In the genomic region with DNA sequence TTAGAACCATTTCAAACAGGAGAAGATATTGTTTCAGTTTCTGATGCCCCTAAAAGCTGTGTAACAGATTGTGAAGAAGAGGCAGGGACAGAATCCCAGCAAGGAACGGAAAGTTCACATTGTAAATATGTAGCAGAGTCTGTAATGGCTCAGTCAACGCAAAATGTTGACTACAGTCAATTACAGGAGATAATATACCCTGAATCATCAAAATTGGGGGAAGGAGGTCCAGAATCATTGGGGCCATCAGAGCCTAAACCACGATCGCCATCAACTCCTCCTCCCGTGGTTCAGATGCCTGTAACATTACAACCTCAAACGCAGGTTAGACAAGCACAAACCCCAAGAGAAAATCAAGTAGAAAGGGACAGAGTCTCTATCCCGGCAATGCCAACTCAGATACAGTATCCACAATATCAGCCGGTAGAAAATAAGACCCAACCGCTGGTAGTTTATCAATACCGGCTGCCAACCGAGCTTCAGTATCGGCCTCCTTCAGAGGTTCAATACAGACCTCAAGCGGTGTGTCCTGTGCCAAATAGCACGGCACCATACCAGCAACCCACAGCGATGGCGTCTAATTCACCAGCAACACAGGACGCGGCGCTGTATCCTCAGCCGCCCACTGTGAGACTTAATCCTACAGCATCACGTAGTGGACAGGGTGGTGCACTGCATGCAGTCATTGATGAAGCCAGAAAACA, we compare ENCODE assay signal across 8 cellular contexts. TPM values are rescaled to one million over a fixed set of nuclear protein-coding genes. Genes with fewer than 3 reads are reported as not detected.
A peak's percentile ranks its signal among the peaks of the same experiment; 100 is the strongest.
DNase-seq lines count a peak whose midpoint lies in the region; ATAC-seq and TF ChIP-seq lines count a peak whose summit lies in the region.

No MANE protein-coding gene starts in this region.

- DNase-seq in COR-L47 (lab: John Stamatoyannopoulos, UW) (peak; percentile 70), HCEC 1CT (peak; percentile 56), NCI-H2029 (lab: John Stamatoyannopoulos, UW) (peak; percentile 70), UCSD-AML1 (lab: John Stamatoyannopoulos, UW; ENCODE audit: unreplicated experiment) (peak; percentile 79), body of pancreas (peak; percentile 81 to 89 (median 86)), immature natural killer cell (peak; percentile 66 to 74 (median 71)), spleen (peak; percentile 90)

- no peak overlapping the region for H3K4me3 ChIP-seq in body of pancreas
- peak overlapping the region in 1 of 8 donors; percentile 41 for H3K4me3 ChIP-seq in spleen

- H3K4me3 Mint-ChIP-seq in immature natural killer cell: peak overlapping the region; percentile 23 to 69 (median 41)

- H3K27me3 ChIP-seq in body of pancreas (no peaks in the 10 kb centered on the region), spleen (replicated peaks in 1 of 7) (no peaks in the 10 kb centered on the region)

- H3K27ac ChIP-seq in body of pancreas (no peak overlapping the region), spleen (peak overlapping the region in 3 of 8 donors; percentile 1 to 52 (median 9))

- H3K9me3 ChIP-seq in body of pancreas (no peaks in the 10 kb centered on the region), spleen (no peaks in the 10 kb centered on the region)

- peak overlapping the region in 4 of 6 donors; percentile 22 to 69 (median 56) for H3K27ac Mint-ChIP-seq in immature natural killer cell

- intact Hi-C loops in body of pancreas (cut with DNase I): loop anchor here (10.0 kb wide), 3 partner anchors 104 to 306 kb away; no protein-coding TSS in a partner anchor
- intact Hi-C loops in spleen (cut with DNase I; ENCODE audit: low total_unique reads): loop anchor here (10.0 kb wide), 1 partner anchor 134 kb away; no protein-coding TSS in a partner anchor

- H3K36me3 Mint-ChIP-seq in immature natural killer cell: no peaks in the 10 kb centered on the region

- 24 to 26% methylated on average over 15 to 21 of the region's 21 CpGs for WGBS in body of pancreas, 2 donors
- WGBS in spleen, 5 donors: 28 to 42% (median 33%) methylated on average over 16 to 21 of the region's 21 CpGs

- no peaks in the 10 kb centered on the region for H3K36me3 ChIP-seq in body of pancreas (replicated peaks in 1 of 2; ENCODE audit: insufficient read depth in 1 of 2, low read depth in 2 of 2)
- H3K36me3 ChIP-seq in spleen: no peaks in the 10 kb centered on the region

- H3K4me1 ChIP-seq in body of pancreas (peaks cover 14% of the 10 kb centered on the region), spleen (peaks cover 0 to 45% (median 19%) of the 10 kb centered on the region in 6 donors)

- TF ChIP-seq POLR2A in body of pancreas (IDR thresholded peaks at IDR 0.05) (no peak), spleen (IDR thresholded peaks at IDR 0.05) (no peak)

- TF ChIP-seq CTCF in body of pancreas (IDR thresholded peaks at IDR 0.05): peak; percentile 75 to 97 (median 92)
- peak; percentile 78 to 96 (median 86) for TF ChIP-seq CTCF in spleen (IDR thresholded peaks at IDR 0.05 in 8 of 11, conservative IDR thresholded peaks at IDR 0.05 in 3 of 11)

- H3K9me3 Mint-ChIP-seq in immature natural killer cell: no peaks in the 10 kb centered on the region

- peaks cover 11 to 14% of the 10 kb centered on the region in 2 donors for H3K4me1 Mint-ChIP-seq in immature natural killer cell

- H3K27me3 Mint-ChIP-seq in immature natural killer cell (ENCODE audit: low read depth in 3 of 3): peaks cover 2 to 3% (median 2%) of the 10 kb centered on the region in 3 donors

- ATAC-seq in body of pancreas (peak; percentile 100), GM21529 (IDR thresholded peaks at IDR 0.05; ENCODE audit: unreplicated experiment) (no peak)

RNA-seq across cellular contexts. Expression of a gene that starts 40.8 kb away (rescaled TPM):
- total RNA-seq in body of pancreas (not detected), spleen (not detected)
- polyA plus RNA-seq in immature natural killer cell (not detected), spleen (under 1 TPM in 1 of 3 donors, not detected in 2; 0.26 TPM)
